Comparison of ENCODE assay signal across 29 cellular contexts in genomic region chr14:34103176-34103575, GRCh38.
DNase-seq lines count a peak whose midpoint lies in the region; ATAC-seq, FAIRE-seq and TF ChIP-seq lines count a peak whose summit lies in the region.
"Had no signal": no experiment of that assay in that cellular context is flagged by ENCODE, and none has a peak within 500 bp of the region (broad histone marks: within the 10 kb centered on the region; RNA-seq: fewer than 3 reads in every experiment).

No MANE protein-coding gene starts in this region.

- TF ChIP-seq CTCF in astrocyte (IDR thresholded peaks at IDR 0.05; ENCODE audit: insufficient read depth, low read depth, low read length): no peak

- H3K27me3 Mint-ChIP-seq in astrocyte (ENCODE audit: low read depth, unreplicated experiment) (peaks cover 5% of the 10 kb centered on the region), T-helper 17 cell (no peaks in the 10 kb centered on the region)
- H3K27me3 Mint-ChIP-seq: CD4-positive, alpha-beta T cell had no signal

- H3K18ac ChIP-seq in mesendoderm (ENCODE audit: low read length): peak overlapping the region; percentile 4
- H3K18ac ChIP-seq in trophoblast cell (ENCODE audit: low read length): no peak overlapping the region

- 100% methylated on average over 1 of the region's 4 CpGs for WGBS in mesendoderm (ENCODE audit: extremely low coverage, insufficient coverage, low lambda C conversion rate)
- 86% methylated on average over 1 of the region's 4 CpGs for WGBS in trophoblast cell (ENCODE audit: extremely low coverage, insufficient coverage, insufficient read length)

- H2BK120ac ChIP-seq in mesendoderm (ENCODE audit: low read depth, low read length): no peak overlapping the region
- no peak overlapping the region for H2BK120ac ChIP-seq in trophoblast cell (ENCODE audit: insufficient read depth, low read length, poor library complexity)

- no peaks in the 10 kb centered on the region for H3K36me3 ChIP-seq in astrocyte (ENCODE audit: insufficient read depth, low read length)
- H3K36me3 ChIP-seq in mesendoderm (ENCODE audit: control insufficient read depth, insufficient read depth, low read length): no peaks in the 10 kb centered on the region
- H3K36me3 ChIP-seq in trophoblast cell (ENCODE audit: control insufficient read depth in 1 of 2, insufficient read depth in 2 of 2, low read length in 2 of 2): no peaks in the 10 kb centered on the region
- H3K36me3 ChIP-seq: BLaER1 treated with 17β-estradiol and CSF1 and Interleukin-3, amounts not matched to agents 10 nM and 100 nM; SJSA1 had no signal

- H4K8ac ChIP-seq in mesendoderm (ENCODE audit: low read depth, low read length) (no peak overlapping the region), trophoblast cell (ENCODE audit: low read depth, low read length) (no peak overlapping the region)

- H3K9me3 ChIP-seq in astrocyte (ENCODE audit: insufficient read depth, low read depth, low read length) (no peaks in the 10 kb centered on the region), trophoblast cell (ENCODE audit: insufficient read depth, low read depth, low read length) (no peaks in the 10 kb centered on the region), T-helper 17 cell (ENCODE audit: control insufficient read depth, low read length, poor library complexity, severe bottlenecking) (no peaks in the 10 kb centered on the region)
- H3K9me3 ChIP-seq: SJSA1 had no signal

- peak; percentile 15 for DNase-seq in A172 (ENCODE audit: low spot score)
- DNase-seq in astrocyte (ENCODE audit: low read depth): peak; percentile 25
- peak; percentile 85 for DNase-seq in mesendoderm
- DNase-seq in trophoblast cell: peak; percentile 74 to 87
- no peak for DNase-seq in AG08395 (ENCODE audit: low spot score)
- no peak for DNase-seq in T-helper 17 cell
- DNase-seq in hepatic stellate cell (ENCODE audit: low spot score): no peak
- DNase-seq: AML-193; CD4-positive, alpha-beta T cell; COR-L47; GF-D8; Karpas-422; NCI-H1092 treated with DMSO at 0.1 percent for 48 hours; NCI-H1436; NCI-H187; NCI-H2081 treated with DMSO at 0.1 percent for 48 hours; NCI-H2171; NCI-H226; NCI-H510A; NCI-H69; Right ventricle myocardium superior; RPMI8226 had no signal

- H3K79me1 ChIP-seq in mesendoderm (ENCODE audit: low read length) (no peaks in the 10 kb centered on the region), trophoblast cell (ENCODE audit: low read length) (peaks cover 9% of the 10 kb centered on the region)

- no peak overlapping the region for H4K5ac ChIP-seq in mesendoderm (ENCODE audit: low read length)

- H3K36me3 Mint-ChIP-seq in astrocyte (ENCODE audit: low read depth, unreplicated experiment) (no peaks in the 10 kb centered on the region), T-helper 17 cell (ENCODE audit: low read depth) (no peaks in the 10 kb centered on the region)

- H3K4me1 ChIP-seq in astrocyte (ENCODE audit: insufficient read depth, low read length) (no peaks in the 10 kb centered on the region), mesendoderm (ENCODE audit: control insufficient read depth, low read depth, low read length) (peaks cover 7% of the 10 kb centered on the region), trophoblast cell (ENCODE audit: control insufficient read depth in 1 of 2, insufficient read depth in 2 of 2, low read length in 2 of 2) (peaks cover 6 to 15% of the 10 kb centered on the region in 2 experiments)
- H3K4me1 ChIP-seq: SJSA1 had no signal

- H4K91ac ChIP-seq in trophoblast cell (ENCODE audit: low read depth, low read length): no peak overlapping the region

- H3K4ac ChIP-seq in mesendoderm (ENCODE audit: low read depth, low read length): no peak overlapping the region
- H3K4ac ChIP-seq in trophoblast cell (ENCODE audit: low read depth, low read length): no peak overlapping the region

- H3K23ac ChIP-seq in mesendoderm (ENCODE audit: low read length): no peak overlapping the region
- no peak overlapping the region for H3K23ac ChIP-seq in trophoblast cell (ENCODE audit: low read length)

- H2AFZ ChIP-seq in astrocyte (ENCODE audit: low read depth, low read length) (no peak overlapping the region), trophoblast cell (ENCODE audit: insufficient read depth, low read length, poor library complexity) (no peak overlapping the region)

- FAIRE-seq in astrocyte (lab: Jason Lieb, UNC): no peak
- FAIRE-seq: A204.1, GM12891 had no signal

- H3K27ac Mint-ChIP-seq in astrocyte (ENCODE audit: unreplicated experiment): no peak overlapping the region
- H3K27ac Mint-ChIP-seq in T-helper 17 cell: no peak overlapping the region
- H3K27ac Mint-ChIP-seq: CD4-positive, alpha-beta T cell had no signal

- H3K56ac ChIP-seq in mesendoderm (ENCODE audit: low read length): no peak overlapping the region

- H3K14ac ChIP-seq in trophoblast cell (ENCODE audit: low read length): no peak overlapping the region

- H2BK15ac ChIP-seq in mesendoderm (replicated peaks; ENCODE audit: low read depth): no peak overlapping the region

- no peak overlapping the region for H4K12ac ChIP-seq in trophoblast cell (ENCODE audit: low read depth, low read length)

- H3K4me3 Mint-ChIP-seq in astrocyte (ENCODE audit: unreplicated experiment) (no peak overlapping the region), T-helper 17 cell (no peak overlapping the region)
- H3K4me3 Mint-ChIP-seq: CD4-positive, alpha-beta T cell had no signal

- H3K27ac ChIP-seq in astrocyte (ENCODE audit: low read depth, low read length) (no peak overlapping the region), mesendoderm (ENCODE audit: low read depth, low read length) (peak overlapping the region; percentile 14), trophoblast cell (ENCODE audit: low read depth, low read length) (no peak overlapping the region)
- H3K27ac ChIP-seq: BLaER1 treated with 17β-estradiol and CSF1 and Interleukin-3, amounts not matched to agents 10 nM and 100 nM; HL-60; SJSA1 had no signal

- H2AK5ac ChIP-seq in mesendoderm (ENCODE audit: low read length) (no peak overlapping the region), trophoblast cell (ENCODE audit: low read length) (no peak overlapping the region)

- H3K27me3 ChIP-seq in astrocyte (ENCODE audit: insufficient read depth, low read length) (no peaks in the 10 kb centered on the region), mesendoderm (ENCODE audit: insufficient read depth, low read length, poor library complexity) (no peaks in the 10 kb centered on the region), trophoblast cell (ENCODE audit: insufficient read depth, low read length) (no peaks in the 10 kb centered on the region)
- H3K27me3 ChIP-seq: BLaER1 treated with 17β-estradiol and CSF1 and Interleukin-3, amounts not matched to agents 10 nM and 100 nM; SJSA1 had no signal

- H3K4me3 ChIP-seq in astrocyte (ENCODE audit: insufficient read depth, low read depth, low read length): no peak overlapping the region
- H3K4me3 ChIP-seq in mesendoderm (ENCODE audit: low read length): no peak overlapping the region
- H3K4me3 ChIP-seq in trophoblast cell (ENCODE audit: low read depth, low read length): no peak overlapping the region
- H3K4me3 ChIP-seq: BLaER1 treated with 17β-estradiol and CSF1 and Interleukin-3, amounts not matched to agents 10 nM and 100 nM; SJSA1 had no signal

- H3K9ac ChIP-seq in astrocyte (ENCODE audit: low read length) (no peak overlapping the region), mesendoderm (ENCODE audit: low read length) (no peak overlapping the region), trophoblast cell (ENCODE audit: low read length) (no peak overlapping the region)
- H3K9ac ChIP-seq: BLaER1 treated with 17β-estradiol and CSF1 and Interleukin-3, amounts not matched to agents 10 nM and 100 nM had no signal

- no peak for ATAC-seq in T-helper 17 cell
- ATAC-seq in GM21576 (IDR thresholded peaks at IDR 0.05; ENCODE audit: unreplicated experiment): no peak
- ATAC-seq: HCT116 had no signal

- H2BK12ac ChIP-seq in trophoblast cell (ENCODE audit: low read length): no peak overlapping the region

- H3K4me2 ChIP-seq in astrocyte (ENCODE audit: low read length) (no peak overlapping the region), mesendoderm (ENCODE audit: low read length) (no peak overlapping the region), trophoblast cell (ENCODE audit: low read length) (no peak overlapping the region)

- H4K20me1 ChIP-seq in astrocyte (ENCODE audit: insufficient read depth, low read length): no peaks in the 10 kb centered on the region
- H4K20me1 ChIP-seq: BLaER1 treated with 17β-estradiol and CSF1 and Interleukin-3, amounts not matched to agents 10 nM and 100 nM had no signal

- H2BK5ac ChIP-seq in mesendoderm (ENCODE audit: low read length): no peak overlapping the region
- no peak overlapping the region for H2BK5ac ChIP-seq in trophoblast cell (ENCODE audit: low read depth, low read length, poor library complexity)

- H3K79me2 ChIP-seq in astrocyte (ENCODE audit: insufficient read depth, low read length) (no peaks in the 10 kb centered on the region), mesendoderm (ENCODE audit: control insufficient read depth, insufficient read depth, low read length) (no peaks in the 10 kb centered on the region), trophoblast cell (ENCODE audit: control insufficient read depth, insufficient read depth, low read length, poor library complexity) (no peaks in the 10 kb centered on the region)

- H3K4me1 Mint-ChIP-seq in astrocyte (ENCODE audit: low read depth, unreplicated experiment) (peaks cover 16% of the 10 kb centered on the region), T-helper 17 cell (peaks cover 7% of the 10 kb centered on the region)

- H3K9me3 Mint-ChIP-seq in astrocyte (ENCODE audit: unreplicated experiment): no peaks in the 10 kb centered on the region
- H3K9me3 Mint-ChIP-seq: CD4-positive, alpha-beta T cell had no signal

Comparison
In these comparisons a context has a peak if more than half of its experiments do, and no peak if none do; other contexts are left out.
1. DNase-seq: peak in A172 (single experiment), astrocyte (single experiment), mesendoderm (single experiment) and trophoblast cell (2 of 2); none in AG08395 (single experiment), T-helper 17 cell (0 of 3) and hepatic stellate cell (single experiment).